Comparison of ENCODE assay signal across 16 cellular contexts in the genomic region with DNA sequence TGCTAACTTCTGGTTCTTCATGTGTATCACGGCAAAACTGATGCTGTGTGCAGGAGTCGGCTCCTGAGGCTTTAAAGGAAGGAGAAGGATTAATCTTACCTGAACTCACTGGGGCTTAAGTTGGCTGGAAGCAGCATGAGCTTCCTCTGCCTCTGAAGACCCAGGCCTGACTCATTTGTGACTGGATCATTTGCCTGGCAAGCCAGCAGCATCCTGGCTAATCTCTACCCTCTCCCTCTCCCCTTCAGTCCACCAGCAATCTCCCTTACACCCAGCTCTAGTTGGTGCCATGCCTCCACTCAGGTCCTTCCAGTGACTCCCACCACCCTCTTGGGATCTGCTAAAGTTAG.
A peak's percentile ranks its signal among the peaks of the same experiment; 100 is the strongest.
DNase-seq lines count a peak whose midpoint lies in the region; FAIRE-seq and TF ChIP-seq lines count a peak whose summit lies in the region.
"Had no signal": no experiment of that assay in that cellular context is flagged by ENCODE, and none has a peak within 500 bp of the region (broad histone marks: within the 10 kb centered on the region; RNA-seq: fewer than 3 reads in every experiment).

No MANE protein-coding gene starts in this region.

- no peak overlapping the region for H3K4me3 ChIP-seq in Loucy (ENCODE audit: low read length, poor library complexity, severe bottlenecking)
- no peak overlapping the region for H3K4me3 ChIP-seq in keratinocyte (ENCODE audit: control insufficient read depth in 2 of 3, extremely low read depth in 1 of 3, insufficient read depth in 2 of 3, low read depth in 1 of 3, low read length in 3 of 3)
- H3K4me3 ChIP-seq in dorsolateral prefrontal cortex: no peak overlapping the region
- H3K4me3 ChIP-seq: spleen had no signal

- DNase-seq in AG20443 (ENCODE audit: low spot score) (peak; percentile 50), astrocyte of the hippocampus (ENCODE audit: low read depth, low spot score) (peak; percentile 19), keratinocyte (ENCODE audit: low read depth, low spot score) (no peak), NK-92 (lab: John Stamatoyannopoulos, UW; ENCODE audit: unreplicated experiment) (no peak), dorsolateral prefrontal cortex (no peak), NCI-H128 (lab: John Stamatoyannopoulos, UW; ENCODE audit: unreplicated experiment) (no peak), SKM-1 treated with dmso at 0.1 percent for 144 hours (lab: John Stamatoyannopoulos, UW; ENCODE audit: unreplicated experiment) (no peak)
- DNase-seq: COR-L47, KG1, left cardiac atrium, NCI-H1694 treated with DMSO at 0.1 percent for 48 hours, NCI-H446 treated with DMSO at 0.1 percent for 48 hours, nucleus accumbens, spleen had no signal

- peak; percentile 49 for FAIRE-seq in keratinocyte (lab: Jason Lieb, UNC)
- FAIRE-seq: G401.6 had no signal

- intact Hi-C loops in dorsolateral prefrontal cortex (cut with DNase I): no loop called here

- no peak overlapping the region for H3K4me2 ChIP-seq in Loucy (ENCODE audit: low read depth, low read length, poor library complexity, severe bottlenecking)
- H3K4me2 ChIP-seq in keratinocyte (ENCODE audit: control insufficient read depth, extremely low read depth, insufficient read depth, low read depth, low read length): no peak overlapping the region

- H3K9me1 ChIP-seq in keratinocyte (ENCODE audit: control insufficient read depth, extremely low read depth, insufficient read depth, low read length): no peaks in the 10 kb centered on the region

- H4K20me1 ChIP-seq in Loucy (ENCODE audit: insufficient read depth, low read length, poor library complexity, severe bottlenecking): no peaks in the 10 kb centered on the region
- H4K20me1 ChIP-seq in keratinocyte (ENCODE audit: control insufficient read depth, extremely low read depth, insufficient read depth, low read length): no peaks in the 10 kb centered on the region

- dilution Hi-C loops in keratinocyte (cut with MboI; ENCODE audit: extremely low pct_ligation_motif_present, low sequenced_read_pairs): no loop called here

- H3K79me2 ChIP-seq in Loucy (ENCODE audit: insufficient read depth, low read length) (no peaks in the 10 kb centered on the region), keratinocyte (ENCODE audit: control insufficient read depth, insufficient read depth, low read length) (no peaks in the 10 kb centered on the region)

- H3K4me1 ChIP-seq in Loucy (ENCODE audit: insufficient read depth, low read length, poor library complexity, severe bottlenecking): peaks cover 14% of the 10 kb centered on the region
- peaks cover 13% of the 10 kb centered on the region for H3K4me1 ChIP-seq in keratinocyte (ENCODE audit: control insufficient read depth, extremely low read depth, insufficient read depth, low read length)
- H3K4me1 ChIP-seq: spleen had no signal

- H3K27me3 ChIP-seq in Loucy (ENCODE audit: insufficient read depth, low read length, poor library complexity, severe bottlenecking): no peaks in the 10 kb centered on the region
- no peaks in the 10 kb centered on the region for H3K27me3 ChIP-seq in keratinocyte (ENCODE audit: control insufficient read depth, extremely low read depth, insufficient read depth, low read length)
- peaks cover 0 to 5% (median 0%) of the 10 kb centered on the region in 45 donors for H3K27me3 ChIP-seq in dorsolateral prefrontal cortex

- H2AFZ ChIP-seq in Loucy (ENCODE audit: low read length): peak overlapping the region; percentile 70
- no peak overlapping the region for H2AFZ ChIP-seq in keratinocyte (ENCODE audit: control insufficient read depth, low read length)

- no peaks in the 10 kb centered on the region for H3K9me2 ChIP-seq in Loucy (replicated peaks; ENCODE audit: low read depth, low read length)

- H3K36me3 ChIP-seq in Loucy (ENCODE audit: insufficient read depth, low read length): no peaks in the 10 kb centered on the region
- H3K36me3 ChIP-seq in keratinocyte (ENCODE audit: control insufficient read depth in 2 of 2, extremely low read depth in 1 of 2, insufficient read depth in 2 of 2, low read length in 2 of 2): no peaks in the 10 kb centered on the region
- H3K36me3 ChIP-seq: spleen had no signal

- H3K9ac ChIP-seq in Loucy (ENCODE audit: low read depth, low read length, poor library complexity, severe bottlenecking) (no peak overlapping the region), keratinocyte (ENCODE audit: control insufficient read depth, extremely low read depth, insufficient read depth, low read length) (peak overlapping the region; percentile 18)

- H3K27ac ChIP-seq in keratinocyte (ENCODE audit: control insufficient read depth, insufficient read depth, low read length): peak overlapping the region; percentile 56
- no peak overlapping the region for H3K27ac ChIP-seq in dorsolateral prefrontal cortex
- H3K27ac ChIP-seq: spleen had no signal

- H3K9me3 ChIP-seq in Loucy (ENCODE audit: insufficient read depth, low read depth, low read length): no peaks in the 10 kb centered on the region
- H3K9me3 ChIP-seq in keratinocyte (ENCODE audit: control insufficient read depth, low read depth, low read length): no peaks in the 10 kb centered on the region

- TF ChIP-seq CTCF in Loucy (conservative IDR thresholded peaks at IDR 0.05; ENCODE audit: low read length): no peak
- no peak for TF ChIP-seq CTCF in keratinocyte (optimal IDR thresholded peaks at IDR 0.05 in 1 of 3, IDR thresholded peaks at IDR 0.05 in 1 of 3, conservative IDR thresholded peaks at IDR 0.05 in 1 of 3; ENCODE audit: extremely low read depth in 1 of 3, insufficient read depth in 2 of 3, low read length in 3 of 3)
- no peak for TF ChIP-seq CTCF in dorsolateral prefrontal cortex (IDR thresholded peaks at IDR 0.05 in 54 of 56, conservative IDR thresholded peaks at IDR 0.05 in 2 of 56; ENCODE audit: low read depth in 1 of 56, partially characterized antibody in 56 of 56)

- H3F3A ChIP-seq in Loucy (ENCODE audit: low read depth): no peaks in the 10 kb centered on the region

Comparison
In these comparisons a context has a peak if more than half of its experiments do, and no peak if none do; other contexts are left out.
1. DNase-seq: peak in AG20443 (single experiment) and astrocyte of the hippocampus (single experiment); none in keratinocyte (single experiment), NK-92 (single experiment), dorsolateral prefrontal cortex (0 of 10), NCI-H128 (single experiment) and SKM-1 treated with dmso at 0.1 percent for 144 hours (single experiment).